In the genomic region with DNA sequence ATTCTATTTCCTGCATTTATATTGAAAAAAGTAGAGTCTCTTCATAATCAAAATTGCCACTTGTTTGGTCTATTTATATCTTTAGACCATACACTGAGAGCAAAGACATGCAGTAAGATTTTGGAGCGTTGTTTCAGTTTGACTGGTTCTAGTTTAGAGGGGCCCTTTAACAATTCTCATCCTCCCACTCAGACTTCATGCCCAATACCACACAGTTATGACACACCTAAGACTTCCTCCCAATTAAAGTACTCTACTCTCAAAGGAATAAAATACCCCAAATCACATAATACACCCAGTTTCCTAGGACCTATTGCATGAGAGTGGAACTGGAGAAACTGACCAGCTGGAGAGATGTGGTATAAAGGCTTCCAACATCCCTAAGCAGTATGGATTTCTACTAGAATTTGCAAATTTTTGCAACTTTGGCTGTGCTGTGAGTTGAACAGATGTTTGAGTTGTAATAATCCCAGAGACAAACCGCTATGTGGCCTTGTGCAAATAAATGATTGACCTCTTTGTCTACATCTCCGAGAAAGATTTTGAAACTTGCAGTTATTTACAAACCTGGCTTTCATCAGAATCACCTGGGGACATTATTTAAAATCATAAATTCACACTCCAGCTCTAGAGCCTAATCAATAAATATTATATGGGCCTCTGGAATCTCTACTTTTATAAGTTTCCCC, we compare ENCODE assay signal across 24 cellular contexts.
DNase-seq lines count a peak whose midpoint lies in the region; ATAC-seq, FAIRE-seq and TF ChIP-seq lines count a peak whose summit lies in the region.
"Had no signal": no experiment of that assay in that cellular context is flagged by ENCODE, and none has a peak within 500 bp of the region (broad histone marks: within the 10 kb centered on the region; RNA-seq: fewer than 3 reads in every experiment).

No MANE protein-coding gene starts in this region.

- H3K36me3 Mint-ChIP-seq in immature natural killer cell, result no peaks in the 10 kb centered on the region
- H3K36me3 Mint-ChIP-seq: CD14-positive monocyte had no signal

- H3K9ac ChIP-seq in GM12878 (ENCODE audit: control insufficient read depth, insufficient read depth, low read length) (no peak overlapping the region), liver (ENCODE audit: low read depth in 1 of 2, low read length in 2 of 2) (no peak overlapping the region)
- H3K9ac ChIP-seq: BLaER1 treated with 17β-estradiol and CSF1 and Interleukin-3, amounts not matched to agents 10 nM and 100 nM had no signal

- H3K36me3 ChIP-seq in GM12878 (ENCODE audit: control insufficient read depth in 2 of 2, insufficient read depth in 2 of 2, low read length in 1 of 2), result no peaks in the 10 kb centered on the region
- no peaks in the 10 kb centered on the region for H3K36me3 ChIP-seq in liver (ENCODE audit: control insufficient read depth in 4 of 4, insufficient read depth in 3 of 4, low read depth in 1 of 4, low read length in 3 of 4)
- H3K36me3 ChIP-seq in osteoblast (ENCODE audit: insufficient read depth, low read length), result no peaks in the 10 kb centered on the region
- no peaks in the 10 kb centered on the region for H3K36me3 ChIP-seq in suprapubic skin
- H3K36me3 ChIP-seq: BE2C; BLaER1 treated with 17β-estradiol and CSF1 and Interleukin-3, amounts not matched to agents 10 nM and 100 nM had no signal

- no peaks in the 10 kb centered on the region for H3K27me3 ChIP-seq in GM12878 (replicated peaks in 1 of 2; ENCODE audit: control insufficient read depth in 2 of 2, insufficient read depth in 2 of 2, low read length in 1 of 2)
- H3K27me3 ChIP-seq in liver (ENCODE audit: control insufficient read depth in 4 of 4, insufficient read depth in 4 of 4, low read length in 3 of 4), result no peaks in the 10 kb centered on the region
- H3K27me3 ChIP-seq in osteoblast (ENCODE audit: insufficient read depth, low read length), result no peaks in the 10 kb centered on the region
- H3K27me3 ChIP-seq in suprapubic skin, result no peaks in the 10 kb centered on the region
- H3K27me3 ChIP-seq: BE2C; BLaER1 treated with 17β-estradiol and CSF1 and Interleukin-3, amounts not matched to agents 10 nM and 100 nM had no signal

- H3K4me1 ChIP-seq in GM12878 (ENCODE audit: control insufficient read depth, insufficient read depth, low read length), result no peaks in the 10 kb centered on the region
- H3K4me1 ChIP-seq in liver (ENCODE audit: control insufficient read depth in 4 of 4, insufficient read depth in 4 of 4, low read length in 3 of 4), result peaks cover 2 to 29% (median 25%) of the 10 kb centered on the region in 4 donors
- H3K4me1 ChIP-seq in osteoblast (ENCODE audit: insufficient read depth, low read length), result no peaks in the 10 kb centered on the region
- no peaks in the 10 kb centered on the region for H3K4me1 ChIP-seq in suprapubic skin
- H3K4me1 ChIP-seq: A549; BLaER1 treated with 17β-estradiol and CSF1 and Interleukin-3, amounts not matched to agents 10 nM and 100 nM had no signal

- TF ChIP-seq CTCF in GM12878 (IDR thresholded peaks at IDR 0.05 in 2 of 3, conservative IDR thresholded peaks at IDR 0.05 in 1 of 3; ENCODE audit: control insufficient read depth in 2 of 3, extremely low read depth in 1 of 3, insufficient read depth in 1 of 3, low read depth in 3 of 3, low read length in 3 of 3) (no peak), liver (IDR thresholded peaks at IDR 0.05; ENCODE audit: low read depth, low read length, missing input control) (no peak), osteoblast (IDR thresholded peaks at IDR 0.05; ENCODE audit: extremely low read depth, low read depth, low read length) (no peak), suprapubic skin (IDR thresholded peaks at IDR 0.05) (no peak)

- FAIRE-seq in GM12878 (lab: Jason Lieb, UNC) (no peak), frontal cortex (lab: Jason Lieb, UNC) (no peak)
- FAIRE-seq: A549, GM12892 had no signal

- ATAC-seq in GM21786 (IDR thresholded peaks at IDR 0.05; ENCODE audit: unreplicated experiment) (peak; percentile 38), GM12878 (peak; percentile 80)
- ATAC-seq: A549, GM23338, HCT116 had no signal

- H3K27ac ChIP-seq in GM12878 (ENCODE audit: control insufficient read depth, insufficient read depth) (no peak overlapping the region), liver (ENCODE audit: low read depth in 1 of 2, low read length in 2 of 2) (peak overlapping the region in 1 of 2 donors; percentile 21), osteoblast (ENCODE audit: low read depth, low read length) (no peak overlapping the region), suprapubic skin (no peak overlapping the region)
- H3K27ac ChIP-seq: A549; BLaER1 treated with 17β-estradiol and CSF1 and Interleukin-3, amounts not matched to agents 10 nM and 100 nM had no signal

- no peaks in the 10 kb centered on the region for H3K4me1 Mint-ChIP-seq in immature natural killer cell
- H3K4me1 Mint-ChIP-seq: CD14-positive monocyte had no signal

- no peak for TF ChIP-seq EP300 in GM12878 (IDR thresholded peaks at IDR 0.05; ENCODE audit: borderline replicate concordance in 1 of 2, control insufficient read depth in 1 of 2, low read depth in 2 of 2, low read length in 2 of 2)
- TF ChIP-seq EP300 in suprapubic skin (IDR thresholded peaks at IDR 0.05), result no peak

- TF ChIP-seq RAD21 in GM12878 (IDR thresholded peaks at IDR 0.05; ENCODE audit: insufficient read depth, low read depth, low read length) (no peak), liver (IDR thresholded peaks at IDR 0.05) (peak; percentile 18 to 23)

- RAD21 ChIA-PET in GM12878 (lab: Charles Lee; ENCODE audit: unreplicated experiment), result no interaction called here

- H3K4me3 ChIP-seq in GM12878 (no peak overlapping the region), liver (ENCODE audit: low read depth in 1 of 3, low read length in 3 of 3) (no peak overlapping the region), osteoblast (ENCODE audit: insufficient read depth, low read length) (no peak overlapping the region), suprapubic skin (no peak overlapping the region)
- H3K4me3 ChIP-seq: A549; BLaER1 treated with 17β-estradiol and CSF1 and Interleukin-3, amounts not matched to agents 10 nM and 100 nM; GM23338 had no signal

- POLR2A ChIA-PET in GM12878 (lab: Charles Lee), result no interaction called here

- H3K4me3 Mint-ChIP-seq in immature natural killer cell, result no peak overlapping the region
- H3K4me3 Mint-ChIP-seq: CD4-positive, alpha-beta T cell; GM23338; H9 had no signal

- no peak overlapping the region for H3K4me2 ChIP-seq in GM12878 (ENCODE audit: control insufficient read depth, insufficient read depth)
- H3K4me2 ChIP-seq in osteoblast (ENCODE audit: insufficient read depth, low read length), result no peak overlapping the region
- H3K4me2 ChIP-seq: A549; BLaER1 treated with 17β-estradiol and CSF1 and Interleukin-3, amounts not matched to agents 10 nM and 100 nM; GM23338 had no signal

- no peak for DNase-seq in GM12878 (ENCODE audit: low read depth, low spot score)
- peak; percentile 23 for DNase-seq in osteoblast (ENCODE audit: insufficient read length, low spot score, missing footprints)
- no peak for DNase-seq in suprapubic skin (ENCODE audit: low spot score in 2 of 2)
- no peak for DNase-seq in immature natural killer cell
- DNase-seq in frontal cortex (ENCODE audit: low spot score in 2 of 2), result no peak
- DNase-seq: 8988T; ACHN; AML-193; BE2C; Calu3; CD4-positive, alpha-beta T cell; COR-L47; DMS53; DMS79 treated with DMSO at 0.1 percent for 48 hours; GF-D8; H9 had no signal

- H3K79me2 ChIP-seq in GM12878 (ENCODE audit: control insufficient read depth, insufficient read depth, low read length), result no peaks in the 10 kb centered on the region
- no peaks in the 10 kb centered on the region for H3K79me2 ChIP-seq in osteoblast (ENCODE audit: insufficient read depth, low read length)

- no peaks in the 10 kb centered on the region for H3K9me3 ChIP-seq in GM12878 (replicated peaks; ENCODE audit: control insufficient read depth, insufficient read depth, low read length)
- H3K9me3 ChIP-seq in liver (ENCODE audit: control insufficient read depth in 4 of 4, low read length in 3 of 4), result no peaks in the 10 kb centered on the region
- peaks cover 2% of the 10 kb centered on the region for H3K9me3 ChIP-seq in osteoblast (ENCODE audit: low read depth, low read length)
- H3K9me3 ChIP-seq in suprapubic skin, result no peaks in the 10 kb centered on the region
- H3K9me3 ChIP-seq: A549; BE2C; BLaER1 treated with 17β-estradiol and CSF1 and Interleukin-3, amounts not matched to agents 10 nM and 100 nM had no signal

- peaks cover 19 to 50% (median 28%) of the 10 kb centered on the region in 6 donors for H3K9me3 Mint-ChIP-seq in immature natural killer cell
- H3K9me3 Mint-ChIP-seq: GM23338, H9 had no signal

- H3K27ac Mint-ChIP-seq in immature natural killer cell, result no peak overlapping the region
- H3K27ac Mint-ChIP-seq: CD14-positive monocyte; CD4-positive, alpha-beta T cell; GM23338; H9 had no signal

- BruUV-seq in GM12878 (replicated peaks; lab: Mats Ljungman, UMichigan), result no TSS peak

- no peaks in the 10 kb centered on the region for H3K27me3 Mint-ChIP-seq in immature natural killer cell (ENCODE audit: low read depth in 3 of 3)
- H3K27me3 Mint-ChIP-seq: CD4-positive, alpha-beta T cell had no signal

- intact Hi-C loops in GM12878 (cut with micrococcal nuclease; ENCODE audit: unreplicated experiment), result no loop called here

- WGBS in GM12878 (ENCODE audit: insufficient coverage, insufficient replicate concordance, low lambda C conversion rate, missing lambda C conversion rate), result 21% methylated on average over 3 of the region's 3 CpGs
- WGBS in liver, result 55% methylated on average over 3 of the region's 3 CpGs
- WGBS in suprapubic skin, result 80% methylated on average over 3 of the region's 3 CpGs

- CTCF ChIA-PET in GM12878 (lab: Yijun Ruan, JAX), result no interaction called here

- no peak for TF ChIP-seq POLR2A in GM12878 (IDR thresholded peaks at IDR 0.05; ENCODE audit: low read depth, low read length)
- TF ChIP-seq POLR2A in suprapubic skin (IDR thresholded peaks at IDR 0.05), result no peak

- H2AFZ ChIP-seq in GM12878 (ENCODE audit: control insufficient read depth, low read depth, low read length), result no peak overlapping the region
- no peak overlapping the region for H2AFZ ChIP-seq in osteoblast (ENCODE audit: low read length)
- H2AFZ ChIP-seq: GM23338 had no signal

- H4K20me1 ChIP-seq in GM12878 (ENCODE audit: control insufficient read depth, insufficient read depth) (no peaks in the 10 kb centered on the region), osteoblast (ENCODE audit: insufficient read depth, low read length) (no peaks in the 10 kb centered on the region)
- H4K20me1 ChIP-seq: BLaER1 treated with 17β-estradiol and CSF1 and Interleukin-3, amounts not matched to agents 10 nM and 100 nM had no signal

- SMC1A ChIA-PET in GM12878 (lab: Charles Lee; ENCODE audit: uncharacterized antibody, unreplicated experiment), result no interaction called here

- in situ Hi-C loops in GM12878 (cut with MboI), result no loop called here

TF ChIP-seq in GM12878, 131 proteins besides CTCF, POLR2A, EP300 and RAD21 (continues in another document):
- TF ChIP-seq IKZF1 (conservative IDR thresholded peaks at IDR 0.05) (peak; percentile 41), BMI1 (IDR thresholded peaks at IDR 0.05; ENCODE audit: borderline replicate concordance) (no peak), MYB (IDR thresholded peaks at IDR 0.05; ENCODE audit: borderline replicate concordance, low read depth, low read length) (no peak)

TF ChIP-seq in liver, 16 proteins besides CTCF, POLR2A, EP300 and RAD21 (continues in another document):
- no peak for TF ChIP-seq JUND (IDR thresholded peaks at IDR 0.05)
- TF ChIP-seq RXRA (IDR thresholded peaks at IDR 0.05), result peak; percentile 70 to 74
